ENCODE assay signal across 1 cellular context in the genomic region with DNA sequence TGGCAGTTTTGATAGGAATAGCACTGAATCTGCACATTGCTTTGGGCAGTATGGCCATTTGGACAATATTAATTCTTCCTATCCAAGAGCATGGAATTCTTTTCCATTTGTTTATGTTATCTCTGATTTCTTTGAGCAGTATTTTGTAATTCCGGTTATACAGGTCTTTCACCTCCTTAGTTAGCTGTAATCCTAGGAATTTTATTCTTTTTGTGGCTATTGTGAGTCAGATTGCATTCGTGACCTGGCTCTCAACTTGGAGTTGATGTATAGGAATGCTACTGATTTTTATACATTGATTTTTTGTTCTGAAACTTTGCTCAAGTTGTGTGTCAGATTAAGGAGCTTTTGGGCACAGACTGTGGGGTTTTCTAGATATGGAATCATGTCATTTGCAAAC.
TF ChIP-seq lines count a peak whose summit lies in the region.

No MANE protein-coding gene starts in this region.

TF ChIP-seq in IMR-90, 13 proteins besides CTCF, POLR2A, EP300 and RAD21 (continued from another document):
- no peak for TF ChIP-seq SMC3 (IDR thresholded peaks at IDR 0.05; ENCODE audit: low read depth, low read length)
- TF ChIP-seq, protein P1, sequence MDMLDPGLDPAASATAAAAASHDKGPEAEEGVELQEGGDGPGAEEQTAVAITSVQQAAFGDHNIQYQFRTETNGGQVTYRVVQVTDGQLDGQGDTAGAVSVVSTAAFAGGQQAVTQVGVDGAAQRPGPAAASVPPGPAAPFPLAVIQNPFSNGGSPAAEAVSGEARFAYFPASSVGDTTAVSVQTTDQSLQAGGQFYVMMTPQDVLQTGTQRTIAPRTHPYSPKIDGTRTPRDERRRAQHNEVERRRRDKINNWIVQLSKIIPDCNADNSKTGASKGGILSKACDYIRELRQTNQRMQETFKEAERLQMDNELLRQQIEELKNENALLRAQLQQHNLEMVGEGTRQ (IDR thresholded peaks at IDR 0.05; ENCODE audit: low read depth, low read length) = no peak
